12 cellular contexts compared by ENCODE assay signal in the genomic region with DNA sequence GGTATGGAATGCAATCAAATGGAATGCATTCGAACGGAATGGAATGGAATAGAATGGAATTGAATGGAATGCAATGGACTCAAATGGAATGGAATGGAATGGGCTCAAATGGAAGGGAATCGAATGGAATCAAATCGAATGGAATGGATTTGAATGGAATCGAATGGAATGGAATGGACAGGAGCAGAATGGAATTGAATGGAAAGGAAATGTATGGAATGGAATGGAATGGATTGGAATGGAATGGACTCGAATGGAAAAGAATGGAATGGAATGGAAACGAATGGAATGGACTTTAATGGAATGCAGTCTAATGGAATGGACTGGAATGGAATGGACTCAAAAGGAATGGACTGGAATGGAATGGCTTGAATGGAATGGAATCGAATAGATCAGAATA. TPM values are rescaled to one million over a fixed set of nuclear protein-coding genes. Genes with fewer than 3 reads are reported as not detected.
"Had no signal": no experiment of that assay in that cellular context is flagged by ENCODE, and none has a peak within 500 bp of the region (broad histone marks: within the 10 kb centered on the region; RNA-seq: fewer than 3 reads in every experiment).

No MANE protein-coding gene starts in this region.

- H3K4me1 Mint-ChIP-seq: GM23338, H9 had no signal

- H3K9ac ChIP-seq: GM23248 had no signal

- H3K36me3 ChIP-seq: HAP-1 had no signal

- FAIRE-seq: H1, H54 had no signal

- H3K4me3 ChIP-seq: GM23248, GM23338, HAP-1 had no signal

- H2AFZ ChIP-seq: GM23248, GM23338 had no signal

- H3K4me2 ChIP-seq: GM23338 had no signal

- DNase-seq: GM23248, GOT3, H7, H9, HCEC 1CT, HFFc6 had no signal

- H3K4me3 Mint-ChIP-seq: GM23338, H9, HFFc6 had no signal

- H3K27ac ChIP-seq: GM23248 had no signal

- H3K27ac Mint-ChIP-seq: GM23338, H9, HFFc6 had no signal

- ATAC-seq: GM23338, HCT116 had no signal

- H3K9me3 Mint-ChIP-seq: GM23338, H9, HFFc6 had no signal

- H3K4me1 ChIP-seq: HAP-1 had no signal

RNA-seq across cellular contexts. Expression of a gene that starts 18.3 kb away (rescaled TPM):
- total RNA-seq: GM23248, GM23338, H1, H4, H7, H9, HFFc6 had no signal
- polyA plus RNA-seq: GM23248, H1 had no signal
